20 cellular contexts compared by ENCODE assay signal in the genomic region with DNA sequence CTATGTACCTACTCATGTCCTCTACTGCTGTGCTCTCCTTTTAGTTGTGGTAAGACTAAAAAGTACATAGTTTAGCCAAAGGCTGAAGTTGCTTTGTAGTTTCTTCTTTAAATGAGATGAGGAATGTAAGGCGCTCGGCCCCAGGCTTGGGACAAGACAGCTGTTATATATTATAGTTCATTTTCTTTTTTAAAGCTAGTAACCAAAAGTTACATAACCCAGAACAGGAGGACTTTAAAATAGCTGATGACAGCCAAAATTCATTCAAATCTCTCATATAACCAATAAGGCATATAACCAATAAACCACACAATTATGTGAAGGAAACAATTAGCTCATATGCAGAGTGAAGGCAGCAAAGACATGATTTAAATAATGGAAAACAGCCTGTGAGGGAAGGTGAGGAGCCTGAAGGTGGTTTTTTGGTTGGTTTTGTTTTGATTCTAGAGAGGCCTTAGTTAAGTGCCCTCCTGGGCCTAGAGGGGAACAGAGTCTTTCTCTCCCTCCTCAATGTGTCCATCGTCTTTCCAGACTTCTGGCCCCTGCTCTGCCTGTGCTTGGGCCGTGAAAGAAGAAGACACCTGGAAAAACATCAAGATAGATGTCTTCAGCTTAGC. TPM values are rescaled to one million over a fixed set of nuclear protein-coding genes. Genes with fewer than 3 reads are reported as not detected.
DNase-seq lines count a peak whose midpoint lies in the region; ATAC-seq and TF ChIP-seq lines count a peak whose summit lies in the region.
"Had no signal": no experiment of that assay in that cellular context is flagged by ENCODE, and none has a peak within 500 bp of the region (broad histone marks: within the 10 kb centered on the region; RNA-seq: fewer than 3 reads in every experiment).

No MANE protein-coding gene starts in this region.

- DNase-seq in left ventricle myocardium inferior: no peak
- DNase-seq in heart right ventricle: no peak
- DNase-seq in dorsolateral prefrontal cortex: no peak
- DNase-seq in stimulated activated naive CD8-positive, alpha-beta T cell treated with anti-CD3 and anti-CD28 coated beads, Interleukin-15, Interleukin-2, amounts not matched to agents 100 U/mL and 50 U/mL, for 24 hours: no peak
- DNase-seq in SK-N-DZ (ENCODE audit: low spot score): no peak
- DNase-seq in activated naive CD4-positive, alpha-beta T cell treated with Interleukin-2 at 50 U/mL for 16 hours: no peak
- DNase-seq: CD4-positive, alpha-beta memory T cell; DMS153; GDM1; NCI-H1417; NCI-H1930; NCI-H226; NCI-H524; NCI-H82; SHP77 had no signal

- TF ChIP-seq CTCF in left ventricle myocardium inferior (IDR thresholded peaks at IDR 0.05; ENCODE audit: borderline replicate concordance) (no peak), heart right ventricle (IDR thresholded peaks at IDR 0.05) (no peak), dorsolateral prefrontal cortex (IDR thresholded peaks at IDR 0.05 in 54 of 56, conservative IDR thresholded peaks at IDR 0.05 in 2 of 56; ENCODE audit: low read depth in 1 of 56, partially characterized antibody in 56 of 56) (no peak)

- no peaks in the 10 kb centered on the region for H3K27me3 ChIP-seq in left ventricle myocardium inferior (ENCODE audit: low read depth)
- H3K27me3 ChIP-seq in heart right ventricle: no peaks in the 10 kb centered on the region
- no peaks in the 10 kb centered on the region for H3K27me3 ChIP-seq in dorsolateral prefrontal cortex
- H3K27me3 ChIP-seq: BLaER1 had no signal

- 87 to 94% methylated on average over 4 of the region's 4 CpGs for WGBS in heart right ventricle, 2 donors

- ATAC-seq in heart right ventricle (no peak), HG03095 (IDR thresholded peaks at IDR 0.05; ENCODE audit: unreplicated experiment) (no peak)
- peak; percentile 66 for ATAC-seq in stimulated activated naive CD8-positive, alpha-beta T cell treated with anti-CD3 and anti-CD28 coated beads, Interleukin-15, Interleukin-2, amounts not matched to agents 100 U/mL and 50 U/mL, for 24 hours
- ATAC-seq: A549, HCT116, K562 had no signal

- H3K36me3 ChIP-seq in left ventricle myocardium inferior (no peaks in the 10 kb centered on the region), heart right ventricle (no peaks in the 10 kb centered on the region)
- H3K36me3 ChIP-seq: BLaER1 had no signal

- H3K4me1 ChIP-seq in left ventricle myocardium inferior: peaks cover 42% of the 10 kb centered on the region
- peaks cover 0 to 48% (median 31%) of the 10 kb centered on the region in 9 donors for H3K4me1 ChIP-seq in heart right ventricle
- H3K4me1 ChIP-seq: A549, BLaER1 had no signal

- intact Hi-C loops in left ventricle myocardium inferior (cut with micrococcal nuclease): no loop called here
- intact Hi-C loops in heart right ventricle (cut with DNase I): no loop called here
- intact Hi-C loops in dorsolateral prefrontal cortex (cut with DNase I): loop anchor here in 1 of 2 donors (5.0 kb wide), 1 partner anchor 46 kb away; a partner anchor contains a TSS

- H3K27ac ChIP-seq in left ventricle myocardium inferior (replicated peaks) (peak overlapping the region; percentile 3), heart right ventricle (peak overlapping the region in 1 of 10 donors; percentile 45), dorsolateral prefrontal cortex (peak overlapping the region in 54 of 59 donors; percentile 2 to 93 (median 72))
- H3K27ac ChIP-seq: A549, BLaER1 had no signal

- H3K9me3 ChIP-seq in left ventricle myocardium inferior (replicated peaks) (no peaks in the 10 kb centered on the region), heart right ventricle (no peaks in the 10 kb centered on the region)
- H3K9me3 ChIP-seq: A549, BLaER1 had no signal

- no peak overlapping the region for H3K4me3 ChIP-seq in left ventricle myocardium inferior
- H3K4me3 ChIP-seq in heart right ventricle: no peak overlapping the region
- H3K4me3 ChIP-seq in dorsolateral prefrontal cortex: no peak overlapping the region
- H3K4me3 ChIP-seq: A549, BLaER1, K562 had no signal

RNA-seq across cellular contexts. Expression of a gene that starts 35.8 kb away (rescaled TPM):
- total RNA-seq in left ventricle myocardium inferior (0.41 TPM), heart right ventricle (1 to 10 TPM in 2 of 10 donors, under 1 TPM in 8; 0.15 to 1.2 (median 0.72) TPM), dorsolateral prefrontal cortex (10 to 100 TPM in 74 of 120 experiments, 1 to 10 TPM in 46; 3.9 to 24.3 (median 11.0) TPM)
- polyA plus RNA-seq in heart right ventricle: under 1 TPM; 0.23 to 0.73 TPM
- polyA plus RNA-seq in SK-N-DZ (2014; cell fraction: cytosol; rRNA removed): not detected in 2 replicates
- not detected in 2 replicates for polyA plus RNA-seq in SK-N-DZ (2014; cell fraction: nucleus; rRNA removed)
- total RNA-seq: CD4-positive, alpha-beta memory T cell had no signal
- polyA plus RNA-seq: CD4-positive, alpha-beta memory T cell had no signal

RNA-seq across cellular contexts. Expression of a gene that starts 47.5 kb away (rescaled TPM):
- total RNA-seq in left ventricle myocardium inferior (21.6 TPM), heart right ventricle (10 to 100 TPM; 18.3 to 31.3 (median 23.1) TPM), dorsolateral prefrontal cortex (10 to 100 TPM; 18.6 to 38.1 (median 28.9) TPM)
- polyA plus RNA-seq in heart right ventricle: 1 to 10 TPM; 4.6 to 5.8 TPM
- 19.8 and 24.4 TPM in 2 replicates for polyA plus RNA-seq in SK-N-DZ (2014; cell fraction: cytosol; rRNA removed)
- polyA plus RNA-seq in SK-N-DZ (2014; cell fraction: nucleus; rRNA removed): 5.8 and 14.9 TPM in 2 replicates
